ENCODE assay signal across 1 cellular context in the genomic region with DNA sequence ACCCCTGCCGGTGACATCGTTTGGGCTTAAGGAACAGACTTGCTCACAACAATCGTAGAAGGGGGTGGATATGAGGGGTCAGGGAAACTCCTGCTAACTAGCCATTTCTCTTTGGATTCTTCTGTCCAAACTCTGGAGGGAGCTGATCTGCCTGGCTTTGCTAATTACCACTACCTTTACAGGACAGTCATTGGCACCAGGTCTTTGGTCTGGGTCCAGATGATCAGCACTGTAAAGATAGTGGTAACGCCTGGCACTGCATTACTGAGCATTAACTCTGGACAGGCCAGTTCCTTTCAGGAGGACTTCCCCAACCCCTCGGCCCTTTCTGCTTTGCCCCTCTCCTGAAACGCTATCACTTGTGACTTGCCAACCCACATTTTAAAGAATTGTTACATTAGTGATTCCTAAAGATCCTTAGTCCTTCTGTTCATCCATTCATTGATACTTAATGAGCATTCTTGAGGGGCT.
TF ChIP-seq lines count a peak whose summit lies in the region.

No MANE protein-coding gene starts in this region.

TF ChIP-seq in H1, 55 proteins besides CTCF, POLR2A, EP300 and RAD21:
- TF ChIP-seq SIN3A (conservative IDR thresholded peaks at IDR 0.05 in 1 of 2, IDR thresholded peaks at IDR 0.05 in 1 of 2; ENCODE audit: low read depth in 1 of 2, low read length in 2 of 2) (no peak), TEAD4 (IDR thresholded peaks at IDR 0.05; ENCODE audit: low read depth, low read length) (no peak), KDM4A (IDR thresholded peaks at IDR 0.05; ENCODE audit: low read depth, low read length, severe bottlenecking) (no peak), POU5F1 (IDR thresholded peaks at IDR 0.05; ENCODE audit: low read depth, low read length) (no peak), CBX8 (IDR thresholded peaks at IDR 0.05; ENCODE audit: borderline replicate concordance, low read depth, low read length) (no peak)
